Comparison of ENCODE assay signal across 9 cellular contexts in the genomic region with DNA sequence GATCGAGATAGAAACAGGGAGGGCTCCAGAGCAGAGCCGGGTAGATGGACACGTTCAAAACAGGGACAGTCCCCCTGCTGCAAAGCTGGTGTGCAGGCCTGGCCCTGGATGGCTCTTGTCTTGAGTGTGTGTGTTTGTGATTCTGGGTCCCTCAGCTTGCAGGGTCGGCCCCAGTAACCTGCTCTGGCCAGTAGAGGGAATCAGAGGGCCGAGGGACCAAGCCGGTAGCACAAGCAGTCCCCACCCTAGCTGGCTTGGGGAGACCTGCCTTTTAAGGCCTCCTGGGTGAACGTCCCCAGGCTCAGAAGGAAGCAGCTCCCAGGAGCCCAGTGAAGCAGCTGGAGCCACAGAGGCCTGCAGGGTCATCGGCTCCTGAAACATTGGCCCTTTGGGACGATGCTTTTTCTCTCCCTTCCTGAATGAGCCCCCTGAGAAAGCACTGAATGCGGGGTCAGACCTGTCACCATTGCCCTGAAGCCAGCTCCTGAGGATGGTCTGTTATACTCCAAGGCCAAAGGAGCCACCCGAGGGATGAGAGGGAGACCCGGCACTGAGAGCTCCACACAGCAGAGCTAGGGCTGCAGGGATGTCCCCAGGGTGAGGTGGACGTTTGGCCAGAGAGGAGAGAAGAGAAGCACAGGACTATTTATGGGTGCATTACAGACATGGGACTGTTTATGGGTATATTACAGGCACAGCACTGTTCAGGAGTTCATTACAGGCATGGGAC. TPM values are rescaled to one million over a fixed set of nuclear protein-coding genes. Genes with fewer than 3 reads are reported as not detected.
DNase-seq lines count a peak whose midpoint lies in the region; ATAC-seq and TF ChIP-seq lines count a peak whose summit lies in the region.
"Had no signal": no experiment of that assay in that cellular context is flagged by ENCODE, and none has a peak within 500 bp of the region (broad histone marks: within the 10 kb centered on the region; RNA-seq: fewer than 3 reads in every experiment).

No MANE protein-coding gene starts in this region.

- no peak overlapping the region for H3K4me3 ChIP-seq in smooth muscle cell

- no peak overlapping the region for H3K4me2 ChIP-seq in smooth muscle cell

- DNase-seq in NCI-H2171 treated with DMSO at 0.1 percent for 48 hours (lab: John Stamatoyannopoulos, UW) (peak; percentile 8), NCI-H2171 (lab: John Stamatoyannopoulos, UW) (no peak), germinal center (ENCODE audit: low spot score) (peak; percentile 67), smooth muscle cell (lab: John Stamatoyannopoulos, UW; ENCODE audit: unreplicated experiment) (no peak), pons (ENCODE audit: low spot score) (no peak)
- DNase-seq in activated CD8-positive, alpha-beta T cell treated with anti-CD3 and anti-CD28 coated beads, Interleukin-2, amount 10 ng/mL, durations not matched to agents 7 days and 5 days = peak; percentile 57
- no peak for DNase-seq in natural killer cell treated with Interleukin-12 subunit alpha and Interleukin-12 subunit beta and Interleukin-15 and Interleukin-18, amount 100 ng/mL, for 72 hours (ENCODE audit: low spot score)

- 56% methylated on average over 13 of the region's 13 CpGs for WGBS in smooth muscle cell (ENCODE audit: low lambda C conversion rate)

- no peak overlapping the region for H3K9ac ChIP-seq in smooth muscle cell (ENCODE audit: low read depth)

- H4K20me1 ChIP-seq in smooth muscle cell (ENCODE audit: low read depth) = no peaks in the 10 kb centered on the region

- H3K36me3 Mint-ChIP-seq in activated CD8-positive, alpha-beta T cell treated with anti-CD3 and anti-CD28 coated beads, Interleukin-2, amount 10 ng/mL, durations not matched to agents 7 days and 5 days (ENCODE audit: low read depth) = no peaks in the 10 kb centered on the region
- no peaks in the 10 kb centered on the region for H3K36me3 Mint-ChIP-seq in natural killer cell treated with Interleukin-12 subunit alpha and Interleukin-12 subunit beta and Interleukin-15 and Interleukin-18, amount 100 ng/mL, for 72 hours

- H3K27ac ChIP-seq in smooth muscle cell (ENCODE audit: low read depth) = no peak overlapping the region

- peak overlapping the region; percentile 13 for H2AFZ ChIP-seq in smooth muscle cell (ENCODE audit: low read depth)

- no peaks in the 10 kb centered on the region for H3K36me3 ChIP-seq in smooth muscle cell (ENCODE audit: low read depth)

- POLR2A ChIA-PET in activated CD8-positive, alpha-beta T cell treated with anti-CD3 and anti-CD28 coated beads, Interleukin-2, amount 10 ng/mL, durations not matched to agents 7 days and 5 days (lab: Charles Lee) = no interaction called here

- H3K4me3 Mint-ChIP-seq in activated CD8-positive, alpha-beta T cell treated with anti-CD3 and anti-CD28 coated beads, Interleukin-2, amount 10 ng/mL, durations not matched to agents 7 days and 5 days = no peak overlapping the region
- H3K4me3 Mint-ChIP-seq in natural killer cell treated with Interleukin-12 subunit alpha and Interleukin-12 subunit beta and Interleukin-15 and Interleukin-18, amount 100 ng/mL, for 72 hours = no peak overlapping the region

- H3K79me2 ChIP-seq in smooth muscle cell (ENCODE audit: low read depth) = peaks cover 11% of the 10 kb centered on the region

- H3K9me3 ChIP-seq in smooth muscle cell (replicated peaks; ENCODE audit: low read depth) = no peaks in the 10 kb centered on the region

- TF ChIP-seq CTCF in LNCAP (IDR thresholded peaks at IDR 0.05) (peak; percentile 71), smooth muscle cell (IDR thresholded peaks at IDR 0.05; ENCODE audit: borderline replicate concordance, insufficient read depth, poor library complexity, severe bottlenecking) (peak; percentile 41)

- no peaks in the 10 kb centered on the region for H3K9me3 Mint-ChIP-seq in activated CD8-positive, alpha-beta T cell treated with anti-CD3 and anti-CD28 coated beads, Interleukin-2, amount 10 ng/mL, durations not matched to agents 7 days and 5 days (ENCODE audit: insufficient read depth)
- H3K9me3 Mint-ChIP-seq in natural killer cell treated with Interleukin-12 subunit alpha and Interleukin-12 subunit beta and Interleukin-15 and Interleukin-18, amount 100 ng/mL, for 72 hours = no peaks in the 10 kb centered on the region

- H3F3A ChIP-seq in smooth muscle cell (ENCODE audit: low read depth) = peaks cover 5% of the 10 kb centered on the region

- H3K27ac Mint-ChIP-seq in activated CD8-positive, alpha-beta T cell treated with anti-CD3 and anti-CD28 coated beads, Interleukin-2, amount 10 ng/mL, durations not matched to agents 7 days and 5 days = no peak overlapping the region
- no peak overlapping the region for H3K27ac Mint-ChIP-seq in natural killer cell treated with Interleukin-12 subunit alpha and Interleukin-12 subunit beta and Interleukin-15 and Interleukin-18, amount 100 ng/mL, for 72 hours

- H3K4me1 ChIP-seq in smooth muscle cell (ENCODE audit: low read depth) = peaks cover 9% of the 10 kb centered on the region

- H3K4me1 Mint-ChIP-seq in activated CD8-positive, alpha-beta T cell treated with anti-CD3 and anti-CD28 coated beads, Interleukin-2, amount 10 ng/mL, durations not matched to agents 7 days and 5 days (ENCODE audit: low read depth) = peaks cover 14% of the 10 kb centered on the region
- H3K4me1 Mint-ChIP-seq in natural killer cell treated with Interleukin-12 subunit alpha and Interleukin-12 subunit beta and Interleukin-15 and Interleukin-18, amount 100 ng/mL, for 72 hours (ENCODE audit: low read depth in 2 of 2) = peaks cover 4% of the 10 kb centered on the region in 2 donors

- CTCF ChIA-PET in activated CD8-positive, alpha-beta T cell treated with anti-CD3 and anti-CD28 coated beads, Interleukin-2, amount 10 ng/mL, durations not matched to agents 7 days and 5 days (lab: Charles Lee) = interaction anchor here (0.7 to 4.9 kb wide), 10 partner anchors 37 to 317 kb away, joined by 3 to 46 read pairs (median 6); no protein-coding TSS in a partner anchor

- H3K27me3 ChIP-seq in smooth muscle cell (ENCODE audit: low read depth) = no peaks in the 10 kb centered on the region

- peaks cover 12% of the 10 kb centered on the region for H3K27me3 Mint-ChIP-seq in activated CD8-positive, alpha-beta T cell treated with anti-CD3 and anti-CD28 coated beads, Interleukin-2, amount 10 ng/mL, durations not matched to agents 7 days and 5 days (ENCODE audit: low read depth)
- H3K27me3 Mint-ChIP-seq in natural killer cell treated with Interleukin-12 subunit alpha and Interleukin-12 subunit beta and Interleukin-15 and Interleukin-18, amount 100 ng/mL, for 72 hours = peaks cover 18 to 26% of the 10 kb centered on the region in 2 donors

- peak; percentile 25 for ATAC-seq in activated CD8-positive, alpha-beta T cell treated with anti-CD3 and anti-CD28 coated beads, Interleukin-2, amount 10 ng/mL, durations not matched to agents 7 days and 5 days
- no peak for ATAC-seq in natural killer cell treated with Interleukin-12 subunit alpha and Interleukin-12 subunit beta and Interleukin-15 and Interleukin-18, amount 100 ng/mL, for 72 hours

RNA-seq across cellular contexts. Expression of a gene that starts 15.4 kb away (rescaled TPM):
- total RNA-seq in activated CD8-positive, alpha-beta T cell treated with anti-CD3 and anti-CD28 coated beads, Interleukin-2, amount 10 ng/mL, durations not matched to agents 7 days and 5 days = not detected
- total RNA-seq in smooth muscle cell = 15.7 and 36.4 TPM in 2 replicates
- 32.8 and 40.1 TPM in 2 replicates for polyA plus RNA-seq in smooth muscle cell
- not detected for total RNA-seq in natural killer cell treated with Interleukin-12 subunit alpha and Interleukin-12 subunit beta and Interleukin-15 and Interleukin-18, amount 100 ng/mL, for 72 hours
- total RNA-seq: activated CD8-positive, alpha-beta memory T cell treated with anti-CD3 and anti-CD28 coated beads for 36 hours had no signal

RNA-seq across cellular contexts. Expression of a gene that starts 57.7 kb away (rescaled TPM):
- total RNA-seq in activated CD8-positive, alpha-beta T cell treated with anti-CD3 and anti-CD28 coated beads, Interleukin-2, amount 10 ng/mL, durations not matched to agents 7 days and 5 days = under 1 TPM; 0.03 to 0.10 TPM
- 1,708 and 1,938 TPM in 2 replicates for total RNA-seq in smooth muscle cell
- polyA plus RNA-seq in smooth muscle cell = 643 and 888 TPM in 2 replicates
- under 1 TPM in 1 of 2 donors, not detected in 1; 0.11 TPM for total RNA-seq in natural killer cell treated with Interleukin-12 subunit alpha and Interleukin-12 subunit beta and Interleukin-15 and Interleukin-18, amount 100 ng/mL, for 72 hours

Comparison
In these comparisons a context has a peak if more than half of its experiments do, and no peak if none do; other contexts are left out.
1. DNase-seq: peak in NCI-H2171 treated with DMSO at 0.1 percent for 48 hours (single experiment), activated CD8-positive, alpha-beta T cell treated with anti-CD3 and anti-CD28 coated beads, Interleukin-2, amount 10 ng/mL, durations not matched to agents 7 days and 5 days (single experiment) and germinal center (single experiment); none in NCI-H2171 (single experiment), smooth muscle cell (single experiment), pons (single experiment) and natural killer cell treated with Interleukin-12 subunit alpha and Interleukin-12 subunit beta and Interleukin-15 and Interleukin-18, amount 100 ng/mL, for 72 hours (single experiment).
2. RNA of a gene that starts 15.4 kb away (total RNA-seq): 15.7 to 36.4 TPM in smooth muscle cell; not detected in natural killer cell treated with Interleukin-12 subunit alpha and Interleukin-12 subunit beta and Interleukin-15 and Interleukin-18, amount 100 ng/mL, for 72 hours and not detected in activated CD8-positive, alpha-beta T cell treated with anti-CD3 and anti-CD28 coated beads, Interleukin-2, amount 10 ng/mL, durations not matched to agents 7 days and 5 days; every median in the first group is over 10 times any median in the second.
3. RNA of a gene that starts 57.7 kb away (total RNA-seq): 1,708 to 1,938 TPM in smooth muscle cell; 0.11 TPM in natural killer cell treated with Interleukin-12 subunit alpha and Interleukin-12 subunit beta and Interleukin-15 and Interleukin-18, amount 100 ng/mL, for 72 hours and 0.03 to 0.10 TPM in activated CD8-positive, alpha-beta T cell treated with anti-CD3 and anti-CD28 coated beads, Interleukin-2, amount 10 ng/mL, durations not matched to agents 7 days and 5 days; every median in the first group is over 1,000 times any median in the second.